8 cellular contexts compared by ENCODE assay signal in genomic region chrX:119729408-119730201, GRCh38. TPM values are rescaled to one million over a fixed set of nuclear protein-coding genes. Genes with fewer than 3 reads are reported as not detected.
DNase-seq lines count a peak whose midpoint lies in the region; ATAC-seq and TF ChIP-seq lines count a peak whose summit lies in the region.

No MANE protein-coding gene starts in this region.

- H3K27ac ChIP-seq in lung (ENCODE audit: low read depth in 1 of 2, low read length in 1 of 2) = no peak overlapping the region

- no peak overlapping the region for H3K4me3 ChIP-seq in lung

- WGBS in lung, 2 donors = 27 to 40% methylated on average over 14 of the region's 14 CpGs

- peak; percentile 42 for TF ChIP-seq CTCF in lung (IDR thresholded peaks at IDR 0.05; ENCODE audit: control extremely low read depth, extremely low read depth)

- peak; percentile 62 to 79 for DNase-seq in AML-193 (lab: John Stamatoyannopoulos, UW)
- peak; percentile 54 for DNase-seq in GM19240 (ENCODE audit: insufficient read length, low spot score)
- peak; percentile 21 for DNase-seq in NCI-H2029 treated with DMSO at 0.1 percent for 48 hours (lab: John Stamatoyannopoulos, UW)
- DNase-seq in activated CD4-positive, CD25-positive, alpha-beta regulatory T cell treated with anti-CD3 and anti-CD28 coated beads, Interleukin-2, amount 50 U/mL, for 16 hours (ENCODE audit: low read depth, low spot score) = peak; percentile 35
- DNase-seq in cerebellum (ENCODE audit: low spot score) = peak; percentile 31
- peak; percentile 45 for DNase-seq in lung (ENCODE audit: low spot score)
- peak; percentile 39 to 42 for DNase-seq in stimulated activated CD8-positive, alpha-beta memory T cell treated with anti-CD3 and anti-CD28 coated beads, Interleukin-2, amount 100 ng/mL, for 48 hours (ENCODE audit: low read depth in 2 of 2)

- no peaks in the 10 kb centered on the region for H3K4me1 ChIP-seq in lung (ENCODE audit: control insufficient read depth in 2 of 2, insufficient read depth in 2 of 2, low read length in 2 of 2)

- ATAC-seq in lung (ENCODE audit: insufficient read depth, low FRiP score) (no peak), GM18519 (IDR thresholded peaks at IDR 0.05; ENCODE audit: low FRiP score, unreplicated experiment) (no peak)

- H3K9me3 ChIP-seq in lung (ENCODE audit: control insufficient read depth in 2 of 2, insufficient read depth in 1 of 2, low read length in 1 of 2) = peaks cover 0 to 2% of the 10 kb centered on the region in 2 donors

- no peaks in the 10 kb centered on the region for H3K27me3 ChIP-seq in lung (ENCODE audit: control insufficient read depth, insufficient read depth)

- no peaks in the 10 kb centered on the region for H3K36me3 ChIP-seq in lung (ENCODE audit: control insufficient read depth in 2 of 2, insufficient read depth in 2 of 2, low read length in 2 of 2)

RNA-seq across cellular contexts. Expression of gene SOWAHD, which starts 28.8 kb away (rescaled TPM):
- total RNA-seq in cerebellum (0.91 TPM), lung (1 to 10 TPM; 1.4 to 5.8 TPM)
- polyA plus RNA-seq in lung = 1 to 10 TPM; 3.0 TPM

RNA-seq across cellular contexts. Expression of gene SEPTIN6, which starts 36.6 kb away (rescaled TPM):
- total RNA-seq in cerebellum (45.1 TPM), lung (10 to 100 TPM; 21.7 to 25.8 TPM)
- polyA plus RNA-seq in lung = 10 to 100 TPM in 1 of 2 donors, 1 to 10 TPM in 1; 6.2 to 13.5 TPM
